In the genomic region with DNA sequence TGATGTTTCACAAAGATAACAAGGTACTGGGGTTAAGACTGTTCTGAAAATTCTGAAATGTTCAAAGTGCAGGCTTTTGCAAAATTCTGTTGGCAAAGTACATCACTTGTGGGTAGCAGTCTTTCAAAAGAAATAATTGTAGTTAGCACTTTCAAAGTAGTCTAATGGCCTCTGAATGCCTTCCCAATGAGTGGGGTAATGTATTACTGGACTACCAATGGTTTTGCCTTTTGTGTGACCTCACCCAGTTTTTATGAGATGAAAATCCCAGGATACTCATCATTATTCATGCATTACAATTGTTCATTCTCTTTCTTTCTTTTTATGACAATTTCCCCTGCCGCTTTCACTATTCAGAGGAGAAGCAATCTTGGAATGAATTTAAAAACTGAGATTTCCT, we compare ENCODE assay signal across 19 cellular contexts.
DNase-seq lines count a peak whose midpoint lies in the region; ATAC-seq and TF ChIP-seq lines count a peak whose summit lies in the region.
"Had no signal": no experiment of that assay in that cellular context is flagged by ENCODE, and none has a peak within 500 bp of the region (broad histone marks: within the 10 kb centered on the region; RNA-seq: fewer than 3 reads in every experiment).

No MANE protein-coding gene starts in this region.

- 75 to 82% methylated on average over 1 of the region's 1 CpG for WGBS in GM23248 (ENCODE audit: low coverage in 1 of 2, low lambda C conversion rate in 2 of 2, missing lambda C conversion rate in 2 of 2), 2 experiments

- no peaks in the 10 kb centered on the region for H3K4me1 ChIP-seq in GM23248 (ENCODE audit: insufficient read depth)
- no peaks in the 10 kb centered on the region for H3K4me1 ChIP-seq in effector memory CD4-positive, alpha-beta T cell (ENCODE audit: control insufficient read depth, insufficient read depth, low read length, poor library complexity, severe bottlenecking)
- H3K4me1 ChIP-seq: BE2C had no signal

- H2AFZ ChIP-seq in GM23248 = no peak overlapping the region

- intact Hi-C loops in sciatic nerve (cut with DNase I) = no loop called here

- H3K4me3 ChIP-seq in GM23248 = no peak overlapping the region
- H3K4me3 ChIP-seq in epithelial cell of esophagus (ENCODE audit: low read length) = no peak overlapping the region
- H3K4me3 ChIP-seq in effector memory CD4-positive, alpha-beta T cell (ENCODE audit: insufficient read depth, low read depth, low read length, poor library complexity, severe bottlenecking) = no peak overlapping the region

- ATAC-seq in sciatic nerve = peak; percentile 50
- ATAC-seq: HCT116 had no signal

- no peaks in the 10 kb centered on the region for H3K9me3 ChIP-seq in GM23248 (ENCODE audit: low read depth)
- H3K9me3 ChIP-seq in effector memory CD4-positive, alpha-beta T cell (ENCODE audit: control insufficient read depth, low read length) = no peaks in the 10 kb centered on the region
- H3K9me3 ChIP-seq: BE2C had no signal

- no peaks in the 10 kb centered on the region for H3F3A ChIP-seq in GM23248 (ENCODE audit: insufficient read depth)

- no peak overlapping the region for H3K27ac ChIP-seq in GM23248
- no peak overlapping the region for H3K27ac ChIP-seq in effector memory CD4-positive, alpha-beta T cell (ENCODE audit: insufficient read depth, low read length, poor library complexity, severe bottlenecking)

- no peaks in the 10 kb centered on the region for H3K9me2 ChIP-seq in GM23248 (ENCODE audit: insufficient read depth)

- no peak overlapping the region for H3K9ac ChIP-seq in GM23248

- H3K4me2 ChIP-seq in GM23248 (ENCODE audit: unreplicated experiment) = no peak overlapping the region

- DNase-seq in AG20443 (ENCODE audit: low spot score) (peak; percentile 7), GM23248 (peak; percentile 33), epithelial cell of esophagus (ENCODE audit: low read depth) (peak; percentile 2), sciatic nerve (ENCODE audit: low spot score) (no peak), epidermal melanocyte (ENCODE audit: insufficient read length, low spot score) (no peak)
- no peak for DNase-seq in effector memory CD4-positive, alpha-beta T cell
- DNase-seq in activated CD4-positive, alpha-beta T cell treated with anti-CD3 and anti-CD28 coated beads, Interleukin-2, amount 50 U/mL, for 4 hours = no peak
- DNase-seq: BE2C; CD4-positive, alpha-beta memory T cell; DMS153; GOT3; Karpas-422; NCI-H1092 treated with DMSO at 0.1 percent for 48 hours; NCI-H2081 treated with DMSO at 0.1 percent for 48 hours; NCI-H2227 treated with DMSO at 0.1 percent for 48 hours; NCI-H524; NCI-H82; RPMI8226 had no signal

- H3K36me3 ChIP-seq in GM23248 (ENCODE audit: low read depth) = no peaks in the 10 kb centered on the region
- no peaks in the 10 kb centered on the region for H3K36me3 ChIP-seq in effector memory CD4-positive, alpha-beta T cell (ENCODE audit: control insufficient read depth, insufficient read depth, low read length)
- H3K36me3 ChIP-seq: BE2C had no signal

- TF ChIP-seq CTCF in epithelial cell of esophagus (IDR thresholded peaks at IDR 0.05; ENCODE audit: insufficient read depth, low read depth, low read length, missing control alignments) = no peak

- no peaks in the 10 kb centered on the region for H3K27me3 ChIP-seq in GM23248 (replicated peaks; ENCODE audit: insufficient read depth)
- H3K27me3 ChIP-seq in effector memory CD4-positive, alpha-beta T cell (replicated peaks; ENCODE audit: control insufficient read depth, insufficient read depth, low read length, poor library complexity, severe bottlenecking) = no peaks in the 10 kb centered on the region
- H3K27me3 ChIP-seq: BE2C had no signal

- in situ Hi-C loops in GM23248 (cut with MboI) = no loop called here

- H4K20me1 ChIP-seq in GM23248 (ENCODE audit: insufficient read depth) = no peaks in the 10 kb centered on the region

- no peaks in the 10 kb centered on the region for H3K79me2 ChIP-seq in GM23248 (ENCODE audit: insufficient read depth)

Comparison
In these comparisons a context has a peak if more than half of its experiments do, and no peak if none do; other contexts are left out.
1. DNase-seq: peak in AG20443 (single experiment), GM23248 (single experiment) and epithelial cell of esophagus (single experiment); none in sciatic nerve (single experiment), epidermal melanocyte (single experiment), effector memory CD4-positive, alpha-beta T cell (0 of 3) and activated CD4-positive, alpha-beta T cell treated with anti-CD3 and anti-CD28 coated beads, Interleukin-2, amount 50 U/mL, for 4 hours (0 of 2).